8 cellular contexts compared by ENCODE assay signal in genomic region chr6:2840794-2841061, GRCh38. TPM values are rescaled to one million over a fixed set of nuclear protein-coding genes. Genes with fewer than 3 reads are reported as not detected.
DNase-seq lines count a peak whose midpoint lies in the region; ATAC-seq and TF ChIP-seq lines count a peak whose summit lies in the region.

No MANE protein-coding gene starts in this region.

- peaks cover 21% of the 10 kb centered on the region in 2 experiments for H3K4me1 Mint-ChIP-seq in H9
- H3K4me1 Mint-ChIP-seq in activated CD8-positive, alpha-beta T cell treated with anti-CD3 and anti-CD28 coated beads, Interleukin-2, amount 10 ng/mL, durations not matched to agents 7 days and 5 days (ENCODE audit: low read depth) = peaks cover 54% of the 10 kb centered on the region

- CTCF ChIA-PET in activated CD8-positive, alpha-beta T cell treated with anti-CD3 and anti-CD28 coated beads, Interleukin-2, amount 10 ng/mL, durations not matched to agents 7 days and 5 days (lab: Charles Lee) = interaction anchor here (0.7 to 10.2 kb wide), 15 partner anchors 12 to 149 kb away, joined by 3 to 267 read pairs (median 7); partner anchors contain the start of gene MYLK4

- peaks cover 3 to 26% (median 21%) of the 10 kb centered on the region in 3 experiments; a peak in 6 of 7 replicates for H3K36me3 Mint-ChIP-seq in H9 (ENCODE audit: insufficient read depth in 1 of 3, low read depth in 3 of 3)
- peaks cover 42% of the 10 kb centered on the region for H3K36me3 Mint-ChIP-seq in activated CD8-positive, alpha-beta T cell treated with anti-CD3 and anti-CD28 coated beads, Interleukin-2, amount 10 ng/mL, durations not matched to agents 7 days and 5 days (ENCODE audit: low read depth)

- no peak overlapping the region for H2AFZ ChIP-seq in H9 (ENCODE audit: low read length)

- no peaks in the 10 kb centered on the region for H3K9me3 ChIP-seq in H9 (ENCODE audit: control insufficient read depth, low read depth, low read length)
- no peaks in the 10 kb centered on the region for H3K9me3 ChIP-seq in right atrium auricular region
- no peaks in the 10 kb centered on the region for H3K9me3 ChIP-seq in skeletal muscle satellite cell (replicated peaks; ENCODE audit: low read length)

- H4K8ac ChIP-seq in H9 (replicated peaks; ENCODE audit: insufficient read length, low read depth, low read length) = no peak overlapping the region

- H3K4me3 ChIP-seq in right atrium auricular region (peak overlapping the region; percentile 49 to 66), skeletal muscle satellite cell (ENCODE audit: low read length) (peak overlapping the region; percentile 67)

- WGBS in H9 (ENCODE audit: extremely low coverage, insufficient read length, low lambda C conversion rate) = no CpG with 5 or more reads among the region's 3 CpGs

- POLR2A ChIA-PET in activated CD8-positive, alpha-beta T cell treated with anti-CD3 and anti-CD28 coated beads, Interleukin-2, amount 10 ng/mL, durations not matched to agents 7 days and 5 days (lab: Charles Lee) = interaction anchor here (0.7 to 3.4 kb wide), 12 partner anchors 16 to 223 kb away, joined by 3 to 29 read pairs (median 6); no protein-coding TSS in a partner anchor

- DNase-seq in H9 (no peak), right atrium auricular region (ENCODE audit: low spot score) (no peak), NCI-H774 (lab: John Stamatoyannopoulos, UW) (no peak)
- no peak for DNase-seq in activated CD8-positive, alpha-beta T cell treated with anti-CD3 and anti-CD28 coated beads, Interleukin-2, amount 10 ng/mL, durations not matched to agents 7 days and 5 days

- H2BK120ac ChIP-seq in H9 (ENCODE audit: low read depth, low read length, poor library complexity, severe bottlenecking) = no peak overlapping the region

- H3K27me3 Mint-ChIP-seq in H9 (ENCODE audit: low read depth) = 0 out of 2 replicates have a peak, but pooled peaks cover 2% of the 10 kb centered on the region
- no peaks in the 10 kb centered on the region for H3K27me3 Mint-ChIP-seq in activated CD8-positive, alpha-beta T cell treated with anti-CD3 and anti-CD28 coated beads, Interleukin-2, amount 10 ng/mL, durations not matched to agents 7 days and 5 days (ENCODE audit: low read depth)

- H3K79me2 ChIP-seq in H9 (ENCODE audit: insufficient read depth, low read length) = no peaks in the 10 kb centered on the region

- no peak overlapping the region for H3K18ac ChIP-seq in H9 (ENCODE audit: insufficient read length, low read depth, low read length)

- H3K14ac ChIP-seq in H9 (ENCODE audit: insufficient read depth, low read length) = no peak overlapping the region

- peak overlapping the region in 2 of 3 experiments; percentile 28 to 78; a peak in 1 of 7 replicates for H3K27ac Mint-ChIP-seq in H9
- no peak overlapping the region for H3K27ac Mint-ChIP-seq in activated CD8-positive, alpha-beta T cell treated with anti-CD3 and anti-CD28 coated beads, Interleukin-2, amount 10 ng/mL, durations not matched to agents 7 days and 5 days

- H2BK12ac ChIP-seq in H9 (ENCODE audit: insufficient read length, low read depth, low read length) = no peak overlapping the region

- no peak overlapping the region for H4K5ac ChIP-seq in H9 (ENCODE audit: insufficient read length, low read depth, low read length)

- H3K36me3 ChIP-seq in right atrium auricular region (peaks cover 27% of the 10 kb centered on the region), skeletal muscle satellite cell (ENCODE audit: insufficient read depth, low read length) (peaks cover 3% of the 10 kb centered on the region)

- no peak for ATAC-seq in activated CD8-positive, alpha-beta T cell treated with anti-CD3 and anti-CD28 coated beads, Interleukin-2, amount 10 ng/mL, durations not matched to agents 7 days and 5 days
- ATAC-seq in GM19035 (IDR thresholded peaks at IDR 0.05; ENCODE audit: unreplicated experiment) = no peak
- no peak for ATAC-seq in GM21526 (IDR thresholded peaks at IDR 0.05; ENCODE audit: low FRiP score, unreplicated experiment)
- no peak for ATAC-seq in HG02588 (IDR thresholded peaks at IDR 0.05; ENCODE audit: unreplicated experiment)

- no peaks in the 10 kb centered on the region for H4K20me1 ChIP-seq in H9 (ENCODE audit: control insufficient read depth, insufficient read depth, insufficient read length)

- no peaks in the 10 kb centered on the region for H3K9me3 Mint-ChIP-seq in H9
- no peaks in the 10 kb centered on the region for H3K9me3 Mint-ChIP-seq in activated CD8-positive, alpha-beta T cell treated with anti-CD3 and anti-CD28 coated beads, Interleukin-2, amount 10 ng/mL, durations not matched to agents 7 days and 5 days (ENCODE audit: insufficient read depth)

- H3T11ph ChIP-seq in H9 (ENCODE audit: low read length) = no peak overlapping the region

- no peak overlapping the region for H2AK5ac ChIP-seq in H9 (ENCODE audit: insufficient read length, low read length)

- TF ChIP-seq CTCF in H9 (conservative IDR thresholded peaks at IDR 0.05) (no peak), right atrium auricular region (IDR thresholded peaks at IDR 0.05) (no peak)

- no peak overlapping the region for H4K91ac ChIP-seq in H9 (ENCODE audit: insufficient read length, low read depth, low read length)

- H3K9ac ChIP-seq in H9 (ENCODE audit: extremely low read depth, insufficient read length, low read length) (no peak overlapping the region), skeletal muscle satellite cell (ENCODE audit: low read depth, low read length) (peak overlapping the region; percentile 67)

- no peak overlapping the region for H3K56ac ChIP-seq in H9 (ENCODE audit: insufficient read length, low read depth, low read length)

- H3K4ac ChIP-seq in H9 (ENCODE audit: low read depth, low read length) = no peak overlapping the region

- H3K4me3 Mint-ChIP-seq in H9 = peak overlapping the region; percentile 81; a peak in 3 of 5 replicates
- H3K4me3 Mint-ChIP-seq in activated CD8-positive, alpha-beta T cell treated with anti-CD3 and anti-CD28 coated beads, Interleukin-2, amount 10 ng/mL, durations not matched to agents 7 days and 5 days = peak overlapping the region; percentile 78

- no peak overlapping the region for H2BK5ac ChIP-seq in H9 (ENCODE audit: insufficient read length, low read length)

- H3K27me3 ChIP-seq in H9 (ENCODE audit: insufficient read depth, low read length) (no peaks in the 10 kb centered on the region), right atrium auricular region (no peaks in the 10 kb centered on the region), skeletal muscle satellite cell (ENCODE audit: control insufficient read depth, insufficient read depth, low read length) (no peaks in the 10 kb centered on the region)

- H3K27ac ChIP-seq in H9 (ENCODE audit: insufficient read length, low read depth, low read length) (no peak overlapping the region), right atrium auricular region (peak overlapping the region; percentile 95 to 99)

- no peaks in the 10 kb centered on the region for H3K79me1 ChIP-seq in H9 (ENCODE audit: insufficient read depth, low read depth, low read length, poor library complexity, severe bottlenecking)

- H3K4me2 ChIP-seq in H9 (ENCODE audit: insufficient read depth, insufficient read length, low read length) = peak overlapping the region; percentile 69
- H3K4me2 ChIP-seq in skeletal muscle satellite cell (ENCODE audit: low read length) = peak overlapping the region; percentile 76

- H2BK15ac ChIP-seq in H9 (ENCODE audit: low read depth, low read length) = no peak overlapping the region

- H3K23me2 ChIP-seq in H9 (ENCODE audit: insufficient read length, low read depth, low read length, poor library complexity, severe bottlenecking) = peaks cover 3% of the 10 kb centered on the region

- H3K23ac ChIP-seq in H9 (ENCODE audit: insufficient read length, low read depth, low read length) = no peak overlapping the region

- no peak overlapping the region for H2BK20ac ChIP-seq in H9 (ENCODE audit: low read depth, low read length, poor library complexity, severe bottlenecking)

- H3K4me1 ChIP-seq in H9 (ENCODE audit: insufficient read depth, low read length) (peaks cover 6% of the 10 kb centered on the region; the same call in 1 of the 2 replicates), right atrium auricular region (peaks cover 0 to 45% of the 10 kb centered on the region in 2 donors), skeletal muscle satellite cell (ENCODE audit: control insufficient read depth, insufficient read depth, low read length) (peaks cover 37% of the 10 kb centered on the region)

RNA-seq across cellular contexts. Expression of gene SERPINB1, which starts 0.9 kb away (rescaled TPM):
- total RNA-seq in H9 (2021) = 18.4 and 20.5 TPM in 2 replicates
- 10 to 100 TPM; 55.1 to 57.1 TPM for total RNA-seq in activated CD8-positive, alpha-beta T cell treated with anti-CD3 and anti-CD28 coated beads, Interleukin-2, amount 10 ng/mL, durations not matched to agents 7 days and 5 days
- 10 to 100 TPM; 26.6 to 27.3 TPM for total RNA-seq in right atrium auricular region
- total RNA-seq in skeletal muscle satellite cell (2012; rRNA removed) = 7.6 and 14.4 TPM in 2 replicates
